Comparison of ENCODE assay signal across 21 cellular contexts in the genomic region with DNA sequence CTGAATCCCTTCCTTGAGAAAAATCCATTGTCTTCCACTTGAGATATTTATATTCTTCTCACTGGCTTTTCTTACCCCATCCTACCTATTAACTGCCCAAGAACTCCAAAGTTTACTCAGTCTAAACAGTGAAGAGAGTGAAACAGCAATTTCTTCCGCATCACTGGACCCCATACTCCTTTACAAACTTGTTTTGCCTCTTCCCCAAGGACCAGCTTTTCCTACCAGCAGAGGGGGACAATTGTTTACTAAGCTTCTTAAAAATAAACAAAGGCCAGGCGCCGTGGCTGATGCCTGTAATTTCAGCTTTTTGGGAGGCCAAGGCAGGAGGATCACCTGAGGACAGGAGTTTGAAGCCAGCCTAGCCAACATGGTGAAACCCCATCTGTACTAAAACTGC. TPM values are rescaled to one million over a fixed set of nuclear protein-coding genes. Genes with fewer than 3 reads are reported as not detected.
"Had no signal": no experiment of that assay in that cellular context is flagged by ENCODE, and none has a peak within 500 bp of the region (broad histone marks: within the 10 kb centered on the region; RNA-seq: fewer than 3 reads in every experiment).

No MANE protein-coding gene starts in this region.

- H3K27me3 Mint-ChIP-seq: IgD-negative memory B cell had no signal

- H3K9me3 ChIP-seq: Peyer's patch, SJCRH30 had no signal

- H3K4me3 Mint-ChIP-seq: IgD-negative memory B cell had no signal

- H3K4me2 ChIP-seq: KMS-11 had no signal

- DNase-seq: Kasumi-1, MM.1S, NCI-H1092 treated with DMSO at 0.1 percent for 48 hours, NCI-H1436, NCI-H1694, NCI-H187 treated with DMSO at 0.1 percent for 48 hours, NCI-H2029 treated with DMSO at 0.1 percent for 48 hours, NCI-H2227 treated with DMSO at 0.1 percent for 48 hours, NCI-H510A, NCI-H524 treated with DMSO at 0.1 percent for 48 hours, NCI-H69, NCI-H774, Peyer's patch, SHP77 treated with DMSO at 0.1 percent for 48 hours, SJCRH30 had no signal

- H3K4me1 ChIP-seq: Peyer's patch, SJCRH30 had no signal

- H3K4me3 ChIP-seq: K562, Peyer's patch, SJCRH30, SK-N-MC had no signal

- ATAC-seq: K562, Right ventricle myocardium inferior had no signal

- H3K9ac ChIP-seq: KMS-11 had no signal

- H3K36me3 Mint-ChIP-seq: IgD-negative memory B cell had no signal

- H3K27ac ChIP-seq: HL-60, KMS-11, Peyer's patch, SJCRH30, SK-N-MC had no signal

- H3K36me3 ChIP-seq: Peyer's patch, SJCRH30 had no signal

- H3K4me1 Mint-ChIP-seq: IgD-negative memory B cell had no signal

- H3K27ac Mint-ChIP-seq: IgD-negative memory B cell had no signal

- H3K27me3 ChIP-seq: Peyer's patch, SJCRH30 had no signal

RNA-seq across cellular contexts. Expression of a gene that starts 52.0 kb away (rescaled TPM):
- total RNA-seq: SJCRH30 had no signal
- polyA plus RNA-seq: IgD-negative memory B cell had no signal
